ENCODE assay signal across 10 cellular contexts in genomic region chr1:164589408-164589807, GRCh38. TPM values are rescaled to one million over a fixed set of nuclear protein-coding genes. Genes with fewer than 3 reads are reported as not detected.
DNase-seq lines count a peak whose midpoint lies in the region; FAIRE-seq and TF ChIP-seq lines count a peak whose summit lies in the region.
"Had no signal": no experiment of that assay in that cellular context is flagged by ENCODE, and none has a peak within 500 bp of the region (broad histone marks: within the 10 kb centered on the region; RNA-seq: fewer than 3 reads in every experiment).

No MANE protein-coding gene starts in this region.

- H3K9ac ChIP-seq in endothelial cell of umbilical vein (replicated peaks; ENCODE audit: extremely low read depth, insufficient read depth, low read length) = no peak overlapping the region

- H3K27me3 ChIP-seq in SJSA1 (replicated peaks) = no peaks in the 10 kb centered on the region
- H3K27me3 ChIP-seq in endothelial cell of umbilical vein (ENCODE audit: control insufficient read depth in 2 of 2, insufficient read depth in 2 of 2, low read length in 2 of 2) = no peaks in the 10 kb centered on the region
- no peaks in the 10 kb centered on the region for H3K27me3 ChIP-seq in neuron (ENCODE audit: insufficient read depth, low read length)
- H3K27me3 ChIP-seq in adrenal gland = no peaks in the 10 kb centered on the region

- WGBS in adrenal gland, 4 donors = 43 to 51% (median 50%) methylated on average over 3 of the region's 3 CpGs

- no peaks in the 10 kb centered on the region for H3K36me3 ChIP-seq in SJSA1
- H3K36me3 ChIP-seq in endothelial cell of umbilical vein (ENCODE audit: control insufficient read depth in 2 of 2, extremely low read depth in 1 of 2, insufficient read depth in 2 of 2, low read length in 2 of 2) = no peaks in the 10 kb centered on the region
- peaks cover 4% of the 10 kb centered on the region for H3K36me3 ChIP-seq in neuron (ENCODE audit: insufficient read depth, low read length)
- H3K36me3 ChIP-seq in adrenal gland (replicated peaks in 1 of 2) = peaks cover 0 to 11% of the 10 kb centered on the region in 2 donors

- H3K4me2 ChIP-seq in endothelial cell of umbilical vein (ENCODE audit: insufficient read depth, low read length) = peak overlapping the region; percentile 53

- TF ChIP-seq CTCF in endothelial cell of umbilical vein (IDR thresholded peaks at IDR 0.05; ENCODE audit: extremely low read depth in 1 of 2, insufficient read depth in 1 of 2, low read depth in 1 of 2, low read length in 2 of 2) (no peak), type B pancreatic cell (conservative IDR thresholded peaks at IDR 0.05) (no peak), adrenal gland (IDR thresholded peaks at IDR 0.05) (no peak), GM13977 (IDR thresholded peaks at IDR 0.05; ENCODE audit: extremely low read depth, insufficient read depth, missing control alignments) (no peak)

- H3K27ac ChIP-seq in SJSA1 (peak overlapping the region; percentile 80; the same call in 1 of the 2 replicates), endothelial cell of umbilical vein (ENCODE audit: insufficient read depth, low read depth, low read length) (no peak overlapping the region), adrenal gland (peak overlapping the region in 2 of 5 donors; percentile 56 to 59)

- BruUV-seq in endothelial cell of umbilical vein (replicated peaks; lab: Mats Ljungman, UMichigan) = no TSS peak

- POLR2A ChIA-PET in endothelial cell of umbilical vein (lab: Charles Lee) = no interaction called here

- in situ Hi-C loops in GM13977 (cut with MboI; ENCODE audit: low pct_unique_long_range_greater_than_20kb, low sequenced_read_pairs, unreplicated experiment) = no loop called here

- H4K20me1 ChIP-seq in endothelial cell of umbilical vein (replicated peaks; ENCODE audit: control insufficient read depth, extremely low read depth, insufficient read depth, low read length) = no peaks in the 10 kb centered on the region

- no peaks in the 10 kb centered on the region for H3K9me3 ChIP-seq in SJSA1 (replicated peaks)
- no peaks in the 10 kb centered on the region for H3K9me3 ChIP-seq in endothelial cell of umbilical vein (replicated peaks; ENCODE audit: control insufficient read depth, insufficient read depth, low read length)
- no peaks in the 10 kb centered on the region for H3K9me3 ChIP-seq in neuron (ENCODE audit: low read length)
- no peaks in the 10 kb centered on the region for H3K9me3 ChIP-seq in adrenal gland (replicated peaks in 1 of 3)

- DNase-seq in SJSA1 (ENCODE audit: low read depth in 1 of 2, low spot score in 2 of 2) (no peak), endothelial cell of umbilical vein (ENCODE audit: low read depth, low spot score) (no peak), type B pancreatic cell (ENCODE audit: extremely low spot score, unreplicated experiment) (no peak), adrenal gland (no peak), GM13977 (ENCODE audit: low spot score) (no peak), SIG-M5 treated with dmso at 0.1 percent for 504 hours (lab: John Stamatoyannopoulos, UW; ENCODE audit: unreplicated experiment) (no peak)
- DNase-seq: activated CD4-positive, alpha-beta T cell treated with anti-CD3 and anti-CD28 coated beads for 48 hours; naive thymus-derived CD4-positive, alpha-beta T cell had no signal

- peaks cover 85% of the 10 kb centered on the region for H3K4me1 Mint-ChIP-seq in type B pancreatic cell (ENCODE audit: unreplicated experiment)

- no peaks in the 10 kb centered on the region for H3K9me1 ChIP-seq in endothelial cell of umbilical vein (replicated peaks; ENCODE audit: control insufficient read depth, extremely low read depth, insufficient read depth, low read length)

- no peaks in the 10 kb centered on the region for H3K9me3 Mint-ChIP-seq in type B pancreatic cell

- TF ChIP-seq POLR2A in endothelial cell of umbilical vein (IDR thresholded peaks at IDR 0.05; ENCODE audit: low read depth, low read length) (no peak), adrenal gland (IDR thresholded peaks at IDR 0.05) (no peak)

- no peaks in the 10 kb centered on the region for H3K27me3 Mint-ChIP-seq in type B pancreatic cell

- FAIRE-seq in endothelial cell of umbilical vein (lab: Jason Lieb, UNC) = no peak

- peak overlapping the region; percentile 85 for H3K4me3 Mint-ChIP-seq in type B pancreatic cell
- H3K4me3 Mint-ChIP-seq: naive thymus-derived CD4-positive, alpha-beta T cell had no signal

- H3K79me2 ChIP-seq in endothelial cell of umbilical vein (ENCODE audit: control insufficient read depth, insufficient read depth, low read length) = no peaks in the 10 kb centered on the region

- CTCF ChIA-PET in endothelial cell of umbilical vein (lab: Charles Lee) = no interaction called here

- H2AFZ ChIP-seq in endothelial cell of umbilical vein (ENCODE audit: low read depth, low read length) (peak overlapping the region; percentile 69), neuron (ENCODE audit: low read depth, low read length) (no peak overlapping the region)

- H3K27ac Mint-ChIP-seq in type B pancreatic cell = peak overlapping the region; percentile 86

- H3K4me3 ChIP-seq in SJSA1 = no peak overlapping the region
- no peak overlapping the region for H3K4me3 ChIP-seq in endothelial cell of umbilical vein (replicated peaks in 1 of 3; ENCODE audit: insufficient read depth in 1 of 3, low read depth in 1 of 3, low read length in 3 of 3)
- H3K4me3 ChIP-seq in neuron (ENCODE audit: low read length) = peak overlapping the region; percentile 20
- no peak overlapping the region for H3K4me3 ChIP-seq in adrenal gland

- H3K4me1 ChIP-seq in SJSA1 (replicated peaks) (peaks cover 47% of the 10 kb centered on the region), endothelial cell of umbilical vein (ENCODE audit: control insufficient read depth, extremely low read depth, insufficient read depth, low read length) (no peaks in the 10 kb centered on the region), neuron (ENCODE audit: insufficient read depth, low read length) (peaks cover 60% of the 10 kb centered on the region), adrenal gland (replicated peaks in 1 of 2) (peaks cover 7 to 46% of the 10 kb centered on the region in 2 donors)

- dilution Hi-C loops in endothelial cell of umbilical vein (cut with MboI; ENCODE audit: extremely low pct_ligation_motif_present, low sequenced_read_pairs) = no loop called here

- intact Hi-C loops in endothelial cell of umbilical vein (cut with micrococcal nuclease) (loop anchor here (2.0 kb wide), 1 partner anchor 27 kb away; no protein-coding TSS in a partner anchor), adrenal gland (cut with DNase I) (no loop called here)

- H3K36me3 Mint-ChIP-seq in type B pancreatic cell = peaks cover 37% of the 10 kb centered on the region
- H3K36me3 Mint-ChIP-seq: naive thymus-derived CD4-positive, alpha-beta T cell had no signal

TF ChIP-seq in endothelial cell of umbilical vein, 7 proteins besides CTCF, POLR2A, EP300 and RAD21:
- no peak for TF ChIP-seq MAX (IDR thresholded peaks at IDR 0.05; ENCODE audit: insufficient read depth, insufficient read length)
- no peak for TF ChIP-seq MYC (IDR thresholded peaks at IDR 0.05; ENCODE audit: low read depth, low read length)
- no peak for TF ChIP-seq FOS (IDR thresholded peaks at IDR 0.05; ENCODE audit: borderline replicate concordance, insufficient read depth, low read length)
- TF ChIP-seq EZH2 (IDR thresholded peaks at IDR 0.05; ENCODE audit: borderline replicate concordance, low read depth, low read length, severe bottlenecking) = no peak
- no peak for TF ChIP-seq POLR2AphosphoS5 (IDR thresholded peaks at IDR 0.05; ENCODE audit: insufficient read depth, low read depth, low read length)
- TF ChIP-seq JUN (IDR thresholded peaks at IDR 0.05; ENCODE audit: borderline replicate concordance, insufficient read depth, insufficient read length, low read depth) = no peak
- TF ChIP-seq GATA2 (IDR thresholded peaks at IDR 0.05; ENCODE audit: insufficient read depth, insufficient read length, low read depth, low read length) = no peak

RNA-seq across cellular contexts. Expression of gene PBX1, which starts 30.4 kb away (rescaled TPM):
- 16.6 and 18.5 TPM in 2 replicates for total RNA-seq in SJSA1 (2014; rRNA removed; shearing (Covaris generic))
- total RNA-seq in endothelial cell of umbilical vein = 22.2 and 24.1 TPM in 2 replicates
- polyA plus RNA-seq in endothelial cell of umbilical vein = 9.3 and 10.7 TPM in 2 replicates
- polyA plus RNA-seq in endothelial cell of umbilical vein (2011; cell fraction: cytosol; rRNA removed) = 8.8 and 9.6 TPM in 2 replicates
- 12.1 and 12.2 TPM in 2 replicates for polyA plus RNA-seq in endothelial cell of umbilical vein (2011; cell fraction: nucleus; rRNA removed)
- 2.6 and 3.4 TPM in 2 replicates for polyA plus RNA-seq in endothelial cell of umbilical vein (2012)
- polyA minus RNA-seq in endothelial cell of umbilical vein = 25.3 and 29.5 TPM in 2 replicates
- 36.3 TPM for polyA minus RNA-seq in endothelial cell of umbilical vein (2011; cell fraction: cytosol; rRNA and poly(A)+ RNA removed)
- 42.2 and 57.9 TPM in 2 replicates for polyA minus RNA-seq in endothelial cell of umbilical vein (2011; cell fraction: nucleus; rRNA and poly(A)+ RNA removed)
- total RNA-seq in type B pancreatic cell (ENCODE audit: low replicate concordance) = 257 and 324 TPM in 2 replicates
- total RNA-seq in adrenal gland = 100 to 1,000 TPM in 4 of 8 donors, 10 to 100 TPM in 4; 53.3 to 294 (median 111) TPM
- 100 to 1,000 TPM in 1 of 3 donors, 10 to 100 TPM in 2; 13.0 to 153 (median 17.3) TPM for polyA plus RNA-seq in adrenal gland
- total RNA-seq: T-helper 1 cell treated with Interleukin-12 subunit alpha and Interleukin-12 subunit beta and Interleukin-4 antibody, amounts not matched to agents 30 ng/mL and 1 ng/mL, for 36 hours had no signal
